In the genomic region with DNA sequence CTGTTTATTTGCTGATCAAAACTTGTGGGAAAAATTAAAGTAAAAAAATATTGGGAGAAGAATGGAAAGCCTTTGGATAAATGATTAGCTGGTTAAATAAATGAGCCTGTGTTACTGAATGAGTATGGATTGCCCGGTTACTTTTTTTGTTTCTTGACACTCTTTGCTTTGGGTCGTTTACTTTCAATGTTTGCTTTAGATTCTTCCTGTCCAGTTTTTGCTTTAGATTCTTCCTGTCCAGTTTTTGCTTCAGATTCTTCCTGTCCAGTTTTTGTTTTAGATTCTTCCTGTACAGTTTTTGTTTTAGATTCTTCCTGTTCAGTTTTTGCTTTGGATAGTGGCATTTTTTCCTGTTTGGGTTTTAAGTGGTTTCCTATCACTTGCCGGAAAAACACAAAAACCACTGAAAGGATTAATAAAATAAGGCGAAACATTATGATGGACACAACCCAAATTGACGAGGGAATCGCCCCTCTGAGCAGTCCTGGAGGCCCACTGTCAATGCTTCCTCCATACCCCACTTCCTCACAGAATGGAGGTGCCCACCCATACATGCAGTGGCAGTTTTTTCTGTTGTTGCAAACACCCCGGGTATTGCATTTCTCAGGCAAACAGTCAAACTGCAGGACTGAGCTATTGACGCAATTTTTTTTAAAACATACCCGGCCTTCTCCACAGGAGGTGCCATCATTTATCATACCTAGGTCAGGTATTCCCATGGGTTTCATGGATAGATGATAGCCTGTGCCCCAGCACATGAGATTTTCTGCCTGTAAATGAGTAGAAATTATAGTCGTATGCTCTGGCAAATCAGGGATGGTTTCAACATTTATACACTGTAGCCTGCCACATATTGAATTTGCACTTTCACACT, we compare ENCODE assay signal across 21 cellular contexts. TPM values are rescaled to one million over a fixed set of nuclear protein-coding genes. Genes with fewer than 3 reads are reported as not detected.
DNase-seq lines count a peak whose midpoint lies in the region; ATAC-seq and TF ChIP-seq lines count a peak whose summit lies in the region.
"Had no signal": no experiment of that assay in that cellular context is flagged by ENCODE, and none has a peak within 500 bp of the region (broad histone marks: within the 10 kb centered on the region; RNA-seq: fewer than 3 reads in every experiment).

No MANE protein-coding gene starts in this region.

- peak overlapping the region; percentile 21 for H3K4me3 Mint-ChIP-seq in T-helper 1 cell treated with Interleukin-12 subunit alpha and Interleukin-12 subunit beta and Interleukin-4 antibody, amounts not matched to agents 30 μg/mL and 1 μg/mL, for 36 hours
- peak overlapping the region; percentile 45 for H3K4me3 Mint-ChIP-seq in activated naive CD4-positive, alpha-beta T cell treated with anti-CD3 and anti-CD28 coated beads, Interleukin-2, amount 10 ng/mL, durations not matched to agents 7 days and 5 days
- H3K4me3 Mint-ChIP-seq in activated T-helper 17 cell treated with anti-CD3 and anti-CD28 coated beads, Interleukin-2, amount 50 U/mL, for 72 hours = peak overlapping the region; percentile 9
- no peak overlapping the region for H3K4me3 Mint-ChIP-seq in osteocyte (ENCODE audit: unreplicated experiment)
- H3K4me3 Mint-ChIP-seq: CD8-positive, alpha-beta T cell; IgD-negative memory B cell had no signal

- DNase-seq in T-helper 1 cell (no peak), osteocyte (ENCODE audit: extremely low spot score, unreplicated experiment) (no peak), Right ventricle myocardium inferior (ENCODE audit: missing footprints) (no peak), occipital lobe (lab: John Stamatoyannopoulos, UW) (no peak)
- DNase-seq in activated naive CD4-positive, alpha-beta T cell treated with anti-CD3 and anti-CD28 coated beads, Interleukin-2, amount 10 ng/mL, durations not matched to agents 7 days and 5 days = no peak
- no peak for DNase-seq in activated naive CD4-positive, alpha-beta T cell treated with anti-CD3 and anti-CD28 coated beads, Interleukin-2, amount 50 U/mL, for 16 hours
- DNase-seq: 8988T; AML-193; C1 segment of cervical spinal cord; CD8-positive, alpha-beta T cell; Karpas-422; NCI-H1417 treated with DMSO at 0.1 percent for 48 hours; NCI-H187 treated with DMSO at 0.1 percent for 48 hours; NCI-H345; NCI-H524; NCI-H82 had no signal

- H3K9me3 Mint-ChIP-seq in T-helper 1 cell treated with Interleukin-12 subunit alpha and Interleukin-12 subunit beta and Interleukin-4 antibody, amounts not matched to agents 30 μg/mL and 1 μg/mL, for 36 hours = no peaks in the 10 kb centered on the region
- peaks cover 2% of the 10 kb centered on the region for H3K9me3 Mint-ChIP-seq in activated naive CD4-positive, alpha-beta T cell treated with anti-CD3 and anti-CD28 coated beads, Interleukin-2, amount 10 ng/mL, durations not matched to agents 7 days and 5 days
- no peaks in the 10 kb centered on the region for H3K9me3 Mint-ChIP-seq in activated T-helper 17 cell treated with anti-CD3 and anti-CD28 coated beads, Interleukin-2, amount 50 U/mL, for 72 hours
- H3K9me3 Mint-ChIP-seq in osteocyte (ENCODE audit: unreplicated experiment) = no peaks in the 10 kb centered on the region
- H3K9me3 Mint-ChIP-seq: CD8-positive, alpha-beta T cell had no signal

- TF ChIP-seq CTCF in osteocyte (IDR thresholded peaks at IDR 0.05) = no peak

- no peak for ATAC-seq in activated T-helper 17 cell treated with anti-CD3 and anti-CD28 coated beads, Interleukin-2, amount 50 U/mL, for 72 hours (replicated peaks)
- no peak for ATAC-seq in Right ventricle myocardium inferior
- ATAC-seq: CD8-positive, alpha-beta T cell had no signal

- peaks cover 26% of the 10 kb centered on the region for H3K4me1 Mint-ChIP-seq in T-helper 1 cell treated with Interleukin-12 subunit alpha and Interleukin-12 subunit beta and Interleukin-4 antibody, amounts not matched to agents 30 μg/mL and 1 μg/mL, for 36 hours (ENCODE audit: low read depth)
- H3K4me1 Mint-ChIP-seq in activated naive CD4-positive, alpha-beta T cell treated with anti-CD3 and anti-CD28 coated beads, Interleukin-2, amount 10 ng/mL, durations not matched to agents 7 days and 5 days = peaks cover 46% of the 10 kb centered on the region
- H3K4me1 Mint-ChIP-seq in activated T-helper 17 cell treated with anti-CD3 and anti-CD28 coated beads, Interleukin-2, amount 50 U/mL, for 72 hours = peaks cover 10% of the 10 kb centered on the region
- H3K4me1 Mint-ChIP-seq in osteocyte (ENCODE audit: unreplicated experiment) = peaks cover 5% of the 10 kb centered on the region
- H3K4me1 Mint-ChIP-seq: IgD-negative memory B cell had no signal

- CTCF ChIA-PET in activated naive CD4-positive, alpha-beta T cell treated with anti-CD3 and anti-CD28 coated beads, Interleukin-2, amount 10 ng/mL, durations not matched to agents 7 days and 5 days (lab: Charles Lee) = interaction anchor here (0.8 to 3.8 kb wide), 4 partner anchors 8 to 54 kb away, joined by 3 to 13 read pairs (median 4); no protein-coding TSS in a partner anchor

- intact Hi-C loops in Right ventricle myocardium inferior (cut with DNase I) = no loop called here

- H3K36me3 Mint-ChIP-seq in T-helper 1 cell treated with Interleukin-12 subunit alpha and Interleukin-12 subunit beta and Interleukin-4 antibody, amounts not matched to agents 30 μg/mL and 1 μg/mL, for 36 hours (ENCODE audit: low read depth) = no peaks in the 10 kb centered on the region
- peaks cover under 1% of the 10 kb centered on the region for H3K36me3 Mint-ChIP-seq in activated naive CD4-positive, alpha-beta T cell treated with anti-CD3 and anti-CD28 coated beads, Interleukin-2, amount 10 ng/mL, durations not matched to agents 7 days and 5 days
- H3K36me3 Mint-ChIP-seq in activated T-helper 17 cell treated with anti-CD3 and anti-CD28 coated beads, Interleukin-2, amount 50 U/mL, for 72 hours (ENCODE audit: low read depth) = no peaks in the 10 kb centered on the region
- H3K36me3 Mint-ChIP-seq in osteocyte (ENCODE audit: unreplicated experiment) = no peaks in the 10 kb centered on the region
- H3K36me3 Mint-ChIP-seq: CD8-positive, alpha-beta T cell had no signal

- H3K27ac Mint-ChIP-seq in T-helper 1 cell treated with Interleukin-12 subunit alpha and Interleukin-12 subunit beta and Interleukin-4 antibody, amounts not matched to agents 30 μg/mL and 1 μg/mL, for 36 hours = peak overlapping the region; percentile 10
- peak overlapping the region; percentile 89 for H3K27ac Mint-ChIP-seq in activated naive CD4-positive, alpha-beta T cell treated with anti-CD3 and anti-CD28 coated beads, Interleukin-2, amount 10 ng/mL, durations not matched to agents 7 days and 5 days
- H3K27ac Mint-ChIP-seq in activated T-helper 17 cell treated with anti-CD3 and anti-CD28 coated beads, Interleukin-2, amount 50 U/mL, for 72 hours = no peak overlapping the region
- H3K27ac Mint-ChIP-seq in osteocyte (ENCODE audit: unreplicated experiment) = peak overlapping the region; percentile 35
- H3K27ac Mint-ChIP-seq: CD8-positive, alpha-beta T cell had no signal

- H3K27me3 Mint-ChIP-seq in T-helper 1 cell treated with Interleukin-12 subunit alpha and Interleukin-12 subunit beta and Interleukin-4 antibody, amounts not matched to agents 30 μg/mL and 1 μg/mL, for 36 hours (ENCODE audit: low read depth) = peaks cover 11% of the 10 kb centered on the region
- H3K27me3 Mint-ChIP-seq in activated naive CD4-positive, alpha-beta T cell treated with anti-CD3 and anti-CD28 coated beads, Interleukin-2, amount 10 ng/mL, durations not matched to agents 7 days and 5 days = peaks cover 12% of the 10 kb centered on the region
- peaks cover under 1% of the 10 kb centered on the region for H3K27me3 Mint-ChIP-seq in activated T-helper 17 cell treated with anti-CD3 and anti-CD28 coated beads, Interleukin-2, amount 50 U/mL, for 72 hours
- peaks cover 3% of the 10 kb centered on the region for H3K27me3 Mint-ChIP-seq in osteocyte (ENCODE audit: unreplicated experiment)

RNA-seq across cellular contexts. Expression of a gene that starts 2.3 kb away (rescaled TPM):
- not detected for total RNA-seq in activated T-helper 17 cell treated with anti-CD3 and anti-CD28 coated beads, Interleukin-2, amount 50 U/mL, for 72 hours
- total RNA-seq in osteocyte = not detected in 2 replicates
- not detected for total RNA-seq in Right ventricle myocardium inferior
- total RNA-seq in occipital lobe = not detected
- total RNA-seq: CD8-positive, alpha-beta T cell; G401; MCF 10A had no signal
